In the genomic region with DNA sequence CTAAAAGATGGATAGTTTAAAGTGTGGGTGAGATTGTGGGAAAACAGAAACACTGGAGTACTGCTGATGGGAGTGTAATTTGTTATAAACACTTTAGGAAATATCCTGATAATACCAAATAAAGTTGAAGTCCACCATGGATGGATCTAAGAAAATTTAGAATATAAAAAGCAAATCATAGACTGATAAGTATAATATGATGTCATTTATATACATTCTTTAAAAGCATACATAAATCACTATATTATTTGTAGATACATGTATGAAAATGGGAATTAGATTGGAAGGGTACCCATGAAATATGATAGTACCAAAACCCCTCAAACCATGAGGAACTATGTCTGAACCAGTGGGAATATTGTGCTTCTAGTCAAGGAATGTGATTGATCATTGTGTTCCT, we compare ENCODE assay signal across 29 cellular contexts. TPM values are rescaled to one million over a fixed set of nuclear protein-coding genes. Genes with fewer than 3 reads are reported as not detected.
A peak's percentile ranks its signal among the peaks of the same experiment; 100 is the strongest.
DNase-seq lines count a peak whose midpoint lies in the region; ATAC-seq, FAIRE-seq and TF ChIP-seq lines count a peak whose summit lies in the region.
"Had no signal": no experiment of that assay in that cellular context is flagged by ENCODE, and none has a peak within 500 bp of the region (broad histone marks: within the 10 kb centered on the region; RNA-seq: fewer than 3 reads in every experiment).

No MANE protein-coding gene starts in this region.

- H3K4me3 Mint-ChIP-seq in stimulated activated naive CD8-positive, alpha-beta T cell treated with anti-CD3 and anti-CD28 coated beads, Interleukin-15, Interleukin-2, amounts not matched to agents 100 ng/mL and 50 ng/mL, for 24 hours: no peak overlapping the region
- H3K4me3 Mint-ChIP-seq in stimulated activated naive CD8-positive, alpha-beta T cell treated with anti-CD3 and anti-CD28 coated beads, Interleukin-15, amount 100 ng/mL, for 72 hours: no peak overlapping the region
- no peak overlapping the region for H3K4me3 Mint-ChIP-seq in astrocyte (ENCODE audit: unreplicated experiment)
- H3K4me3 Mint-ChIP-seq: immature natural killer cell; T-helper 2 cell treated with Interferon-gamma antibody and Interleukin-4, amounts not matched to agents 5 μg/mL and 100 μg/mL, for 36 hours had no signal

- H3K4me1 Mint-ChIP-seq in stimulated activated naive CD8-positive, alpha-beta T cell treated with anti-CD3 and anti-CD28 coated beads, Interleukin-15, Interleukin-2, amounts not matched to agents 100 ng/mL and 50 ng/mL, for 24 hours (ENCODE audit: low read depth): peaks cover 68% of the 10 kb centered on the region
- H3K4me1 Mint-ChIP-seq in stimulated activated naive CD8-positive, alpha-beta T cell treated with anti-CD3 and anti-CD28 coated beads, Interleukin-15, amount 100 ng/mL, for 72 hours: peaks cover 41% of the 10 kb centered on the region
- peaks cover 16% of the 10 kb centered on the region for H3K4me1 Mint-ChIP-seq in astrocyte (ENCODE audit: low read depth, unreplicated experiment)

- H3K27ac ChIP-seq in astrocyte (ENCODE audit: low read depth, low read length) (peak overlapping the region; percentile 65), osteoblast (ENCODE audit: low read depth, low read length) (peak overlapping the region; percentile 98), A673 (ENCODE audit: low read depth, low read length, poor library complexity, severe bottlenecking) (no peak overlapping the region)
- H3K27ac ChIP-seq: C4-2B, colonic mucosa, upper lobe of left lung had no signal

- intact Hi-C loops in A673 (cut with micrococcal nuclease; ENCODE audit: unreplicated experiment): no loop called here

- POLR2A ChIA-PET in A673 (lab: Charles Lee; ENCODE audit: low non-redundant PET): no interaction called here

- no peak for FAIRE-seq in astrocyte (lab: Jason Lieb, UNC)

- H3K36me3 ChIP-seq in astrocyte (ENCODE audit: insufficient read depth, low read length) (peaks cover 50% of the 10 kb centered on the region), osteoblast (ENCODE audit: insufficient read depth, low read length) (peaks cover 54% of the 10 kb centered on the region), A673 (ENCODE audit: insufficient read depth, low read length, poor library complexity, severe bottlenecking) (peaks cover 68% of the 10 kb centered on the region)

- no peaks in the 10 kb centered on the region for H3K27me3 ChIP-seq in astrocyte (ENCODE audit: insufficient read depth, low read length)
- H3K27me3 ChIP-seq in osteoblast (ENCODE audit: insufficient read depth, low read length): no peaks in the 10 kb centered on the region
- H3K27me3 ChIP-seq in A673 (replicated peaks; ENCODE audit: insufficient read depth, low read depth, low read length, poor library complexity): no peaks in the 10 kb centered on the region
- H3K27me3 ChIP-seq: colonic mucosa, upper lobe of left lung had no signal

- no peaks in the 10 kb centered on the region for H3K27me3 Mint-ChIP-seq in stimulated activated naive CD8-positive, alpha-beta T cell treated with anti-CD3 and anti-CD28 coated beads, Interleukin-15, Interleukin-2, amounts not matched to agents 100 ng/mL and 50 ng/mL, for 24 hours
- no peaks in the 10 kb centered on the region for H3K27me3 Mint-ChIP-seq in stimulated activated naive CD8-positive, alpha-beta T cell treated with anti-CD3 and anti-CD28 coated beads, Interleukin-15, amount 100 ng/mL, for 72 hours
- no peaks in the 10 kb centered on the region for H3K27me3 Mint-ChIP-seq in astrocyte (ENCODE audit: low read depth, unreplicated experiment)

- H3K4me3 ChIP-seq in astrocyte (ENCODE audit: insufficient read depth, low read depth, low read length): no peak overlapping the region
- no peak overlapping the region for H3K4me3 ChIP-seq in osteoblast (ENCODE audit: insufficient read depth, low read length)
- H3K4me3 ChIP-seq in A673 (ENCODE audit: low read depth, low read length, poor library complexity, severe bottlenecking): no peak overlapping the region
- H3K4me3 ChIP-seq: colonic mucosa, psoas muscle, skin epidermis, upper lobe of left lung had no signal

- no peaks in the 10 kb centered on the region for H3K9me3 ChIP-seq in astrocyte (ENCODE audit: insufficient read depth, low read depth, low read length)
- H3K9me3 ChIP-seq in osteoblast (ENCODE audit: low read depth, low read length): no peaks in the 10 kb centered on the region
- H3K9me3 ChIP-seq in A673 (ENCODE audit: low read depth, low read length, poor library complexity, severe bottlenecking): no peaks in the 10 kb centered on the region
- H3K9me3 ChIP-seq: Caco-2, colonic mucosa, psoas muscle, upper lobe of left lung had no signal

- TF ChIP-seq CTCF in astrocyte (IDR thresholded peaks at IDR 0.05; ENCODE audit: insufficient read depth, low read depth, low read length) (no peak), osteoblast (IDR thresholded peaks at IDR 0.05; ENCODE audit: extremely low read depth, low read depth, low read length) (no peak), A673 (conservative IDR thresholded peaks at IDR 0.05; ENCODE audit: low read depth, low read length) (no peak)

- no peak for ATAC-seq in stimulated activated naive CD8-positive, alpha-beta T cell treated with anti-CD3 and anti-CD28 coated beads, Interleukin-15, amount 100 ng/mL, for 72 hours
- ATAC-seq in GM19463 (IDR thresholded peaks at IDR 0.05; ENCODE audit: unreplicated experiment): no peak
- ATAC-seq: activated naive CD4-positive, alpha-beta T cell treated with anti-CD3 and anti-CD28 coated beads, Interleukin-2, amount 50 U/mL, for 72 hours had no signal

- peaks cover 12% of the 10 kb centered on the region for H4K20me1 ChIP-seq in astrocyte (ENCODE audit: insufficient read depth, low read length)
- peaks cover 9% of the 10 kb centered on the region for H4K20me1 ChIP-seq in osteoblast (ENCODE audit: insufficient read depth, low read length)

- BruUV-seq in A673 (replicated peaks; lab: Mats Ljungman, UMichigan): no TSS peak

- H3K79me2 ChIP-seq in astrocyte (ENCODE audit: insufficient read depth, low read length) (peaks cover 43% of the 10 kb centered on the region), osteoblast (ENCODE audit: insufficient read depth, low read length) (peaks cover 50% of the 10 kb centered on the region)

- peak overlapping the region; percentile 40 for H3K27ac Mint-ChIP-seq in stimulated activated naive CD8-positive, alpha-beta T cell treated with anti-CD3 and anti-CD28 coated beads, Interleukin-15, Interleukin-2, amounts not matched to agents 100 ng/mL and 50 ng/mL, for 24 hours
- H3K27ac Mint-ChIP-seq in stimulated activated naive CD8-positive, alpha-beta T cell treated with anti-CD3 and anti-CD28 coated beads, Interleukin-15, amount 100 ng/mL, for 72 hours: no peak overlapping the region
- no peak overlapping the region for H3K27ac Mint-ChIP-seq in astrocyte (ENCODE audit: unreplicated experiment)
- H3K27ac Mint-ChIP-seq: immature natural killer cell; T-helper 2 cell treated with Interferon-gamma antibody and Interleukin-4, amounts not matched to agents 5 μg/mL and 100 μg/mL, for 36 hours had no signal

- CTCF ChIA-PET in A673 (lab: Charles Lee): no interaction called here

- no peak overlapping the region for H2AFZ ChIP-seq in astrocyte (ENCODE audit: low read depth, low read length)
- H2AFZ ChIP-seq in osteoblast (ENCODE audit: low read length): no peak overlapping the region

- peaks cover 76% of the 10 kb centered on the region for H3K36me3 Mint-ChIP-seq in stimulated activated naive CD8-positive, alpha-beta T cell treated with anti-CD3 and anti-CD28 coated beads, Interleukin-15, Interleukin-2, amounts not matched to agents 100 ng/mL and 50 ng/mL, for 24 hours (ENCODE audit: low read depth)
- H3K36me3 Mint-ChIP-seq in astrocyte (ENCODE audit: low read depth, unreplicated experiment): peaks cover 17% of the 10 kb centered on the region

- H3K9me3 Mint-ChIP-seq in stimulated activated naive CD8-positive, alpha-beta T cell treated with anti-CD3 and anti-CD28 coated beads, Interleukin-15, Interleukin-2, amounts not matched to agents 100 ng/mL and 50 ng/mL, for 24 hours: no peaks in the 10 kb centered on the region
- no peaks in the 10 kb centered on the region for H3K9me3 Mint-ChIP-seq in stimulated activated naive CD8-positive, alpha-beta T cell treated with anti-CD3 and anti-CD28 coated beads, Interleukin-15, amount 100 ng/mL, for 72 hours
- H3K9me3 Mint-ChIP-seq in astrocyte (ENCODE audit: unreplicated experiment): no peaks in the 10 kb centered on the region
- H3K9me3 Mint-ChIP-seq: activated naive CD4-positive, alpha-beta T cell treated with anti-CD3 and anti-CD28 coated beads, Interleukin-2, amount 50 U/mL, for 72 hours; immature natural killer cell; T-helper 2 cell treated with Interferon-gamma antibody and Interleukin-4, amounts not matched to agents 5 μg/mL and 100 μg/mL, for 36 hours had no signal

- H3K4me1 ChIP-seq in astrocyte (ENCODE audit: insufficient read depth, low read length) (peaks cover 27% of the 10 kb centered on the region), osteoblast (ENCODE audit: insufficient read depth, low read length) (peaks cover 38% of the 10 kb centered on the region), A673 (ENCODE audit: insufficient read depth, low read length, poor library complexity, severe bottlenecking) (no peaks in the 10 kb centered on the region)
- H3K4me1 ChIP-seq: Caco-2, colonic mucosa had no signal

- H3K9ac ChIP-seq in astrocyte (ENCODE audit: low read length): peak overlapping the region; percentile 15

- H3K4me2 ChIP-seq in astrocyte (ENCODE audit: low read length): peak overlapping the region; percentile 17
- no peak overlapping the region for H3K4me2 ChIP-seq in osteoblast (ENCODE audit: insufficient read depth, low read length)

- DNase-seq in stimulated activated naive CD8-positive, alpha-beta T cell treated with anti-CD3 and anti-CD28 coated beads, Interleukin-15, amount 100 ng/mL, for 72 hours: no peak
- DNase-seq in astrocyte (ENCODE audit: low read depth) (no peak), osteoblast (ENCODE audit: insufficient read length, low spot score, missing footprints) (no peak), A673 (ENCODE audit: low spot score) (no peak)
- DNase-seq in stimulated activated CD4-positive, alpha-beta T cell treated with anti-CD3 and anti-CD28 coated beads, Interleukin-4, amount 100 ng/mL, for 1 hour: no peak
- DNase-seq: activated CD4-positive, alpha-beta T cell treated with anti-CD3 and anti-CD28 coated beads, Interleukin-2, amount 50 U/mL, for 1 hour; Caco-2; colonic mucosa; effector CD8-positive, alpha-beta T cell; foreskin fibroblast; GF-D8; hippocampal formation; immature natural killer cell; NCI-H1048; NCI-H1694 treated with DMSO at 0.1 percent for 48 hours; NCI-H510A; psoas muscle; stimulated activated CD4-positive, alpha-beta T cell treated with anti-CD3 and anti-CD28 coated beads, Interleukin-1b, Interleukin-23, amount 100 ng/mL, for 48 hours; upper lobe of left lung had no signal

RNA-seq across cellular contexts. Expression of gene ZMPSTE24, which starts 7.9 kb away (rescaled TPM):
- 62.4 and 62.5 TPM in 2 replicates for total RNA-seq in astrocyte
- 72.4 and 77.2 TPM in 2 replicates for total RNA-seq in osteoblast
- total RNA-seq in A673 (2021): 57.5 and 72.1 TPM in 2 replicates

RNA-seq across cellular contexts. Expression of gene TMCO2, which starts 18.2 kb away (rescaled TPM):
- total RNA-seq in astrocyte (not detected in 2 replicates), osteoblast (not detected in 2 replicates), A673 (2021) (not detected in 2 replicates)
- total RNA-seq: activated naive CD4-positive, alpha-beta T cell treated with anti-CD3 and anti-CD28 coated beads, Interleukin-2, amount 50 U/mL, for 72 hours; Caco-2; colonic mucosa; epithelial cell of proximal tubule; mesenteric fat pad; myocyte; OCI-LY7; psoas muscle; upper lobe of left lung had no signal

RNA-seq across cellular contexts. Expression of gene COL9A2, which starts 51.2 kb away (rescaled TPM):
- total RNA-seq in astrocyte (1.5 and 2.1 TPM in 2 replicates), osteoblast (0.36 and 0.88 TPM in 2 replicates), A673 (2021) (5.2 and 5.9 TPM in 2 replicates)
